26 cellular contexts compared by ENCODE assay signal in genomic region chr12:102232446-102232845, GRCh38. TPM values are rescaled to one million over a fixed set of nuclear protein-coding genes. Genes with fewer than 3 reads are reported as not detected.
A peak's percentile ranks its signal among the peaks of the same experiment; 100 is the strongest.
DNase-seq lines count a peak whose midpoint lies in the region; ATAC-seq and TF ChIP-seq lines count a peak whose summit lies in the region.
"Had no signal": no experiment of that assay in that cellular context is flagged by ENCODE, and none has a peak within 500 bp of the region (broad histone marks: within the 10 kb centered on the region; RNA-seq: fewer than 3 reads in every experiment).

No MANE protein-coding gene starts in this region.

- no peaks in the 10 kb centered on the region for H3K9me3 ChIP-seq in adipocyte (ENCODE audit: control insufficient read depth, low read length)
- H3K9me3 ChIP-seq in thyroid gland = no peaks in the 10 kb centered on the region
- H3K9me3 ChIP-seq: heart left ventricle, testis had no signal

- no peaks in the 10 kb centered on the region for H3K4me1 Mint-ChIP-seq in stimulated activated memory B cell treated with anti-CD40 and anti-IgM and Interleukin-4, amounts not matched to agents 10 μg/mL and 1 μg/mL and 100 μg/mL, for 72 hours
- H3K4me1 Mint-ChIP-seq: activated B cell treated with CpG ODN at 0.5 μM for 24 hours; activated naive CD4-positive, alpha-beta T cell treated with anti-CD3 and anti-CD28 coated beads, Interleukin-2, amount 10 ng/mL, durations not matched to agents 7 days and 5 days; naive B cell had no signal

- intact Hi-C loops in thyroid gland (cut with DNase I) = no loop called here

- H3K27me3 Mint-ChIP-seq in stimulated activated memory B cell treated with anti-CD40 and anti-IgM and Interleukin-4, amounts not matched to agents 10 μg/mL and 1 μg/mL and 100 μg/mL, for 72 hours = peaks cover 19% of the 10 kb centered on the region
- H3K27me3 Mint-ChIP-seq: activated naive CD4-positive, alpha-beta T cell treated with anti-CD3 and anti-CD28 coated beads, Interleukin-2, amount 10 ng/mL, durations not matched to agents 7 days and 5 days; activated T-cell treated with anti-CD3 and anti-CD28 coated beads, Interleukin-2, amount 50 U/mL, for 24 hours had no signal

- H3K36me3 ChIP-seq in adipocyte (ENCODE audit: control insufficient read depth, insufficient read depth, low read length, severe bottlenecking) (no peaks in the 10 kb centered on the region), thyroid gland (no peaks in the 10 kb centered on the region)
- H3K36me3 ChIP-seq: heart left ventricle had no signal

- no peak for ATAC-seq in HG02973 (IDR thresholded peaks at IDR 0.05; ENCODE audit: unreplicated experiment)
- ATAC-seq in stimulated activated memory B cell treated with anti-CD40 and anti-IgM and Interleukin-4, amounts not matched to agents 10 μg/mL and 1 μg/mL and 100 μg/mL, for 72 hours = no peak
- ATAC-seq in GM18511 (IDR thresholded peaks at IDR 0.05; ENCODE audit: unreplicated experiment) = no peak
- no peak for ATAC-seq in HG03354 (IDR thresholded peaks at IDR 0.05; ENCODE audit: poor library complexity, severe bottlenecking, unreplicated experiment)
- ATAC-seq: activated CD8-positive, alpha-beta T cell treated with anti-CD3 and anti-CD28 coated beads for 36 hours; K562 had no signal

- H3K27me3 ChIP-seq in adipocyte (replicated peaks; ENCODE audit: control insufficient read depth, insufficient read depth, low read length) = no peaks in the 10 kb centered on the region
- no peaks in the 10 kb centered on the region for H3K27me3 ChIP-seq in thyroid gland
- H3K27me3 ChIP-seq: heart left ventricle, testis had no signal

- WGBS in thyroid gland, 2 donors = 43 to 45% methylated on average over 1 of the region's 1 CpG

- H3K9me3 Mint-ChIP-seq in stimulated activated memory B cell treated with anti-CD40 and anti-IgM and Interleukin-4, amounts not matched to agents 10 μg/mL and 1 μg/mL and 100 μg/mL, for 72 hours = peaks cover under 1% of the 10 kb centered on the region
- H3K9me3 Mint-ChIP-seq: activated CD8-positive, alpha-beta T cell treated with anti-CD3 and anti-CD28 coated beads for 36 hours; activated naive CD4-positive, alpha-beta T cell treated with anti-CD3 and anti-CD28 coated beads, Interleukin-2, amount 10 ng/mL, durations not matched to agents 7 days and 5 days; activated T-cell treated with anti-CD3 and anti-CD28 coated beads, Interleukin-2, amount 50 U/mL, for 24 hours; T-helper 1 cell treated with Interleukin-12 subunit alpha and Interleukin-12 subunit beta and Interleukin-4 antibody, amounts not matched to agents 30 μg/mL and 1 μg/mL, for 36 hours had no signal

- DNase-seq in GM04504 (ENCODE audit: low read depth) (peak; percentile 38), adipocyte (ENCODE audit: low read depth) (peak; percentile 92), foreskin fibroblast (peak; percentile 32 to 80), thyroid gland (peak; percentile 2 to 3)
- DNase-seq: activated B cell treated with CpG ODN at 0.5 μM for 24 hours; activated CD8-positive, alpha-beta T cell treated with anti-CD3 and anti-CD28 coated beads for 36 hours; activated naive CD4-positive, alpha-beta T cell treated with anti-CD3 and anti-CD28 coated beads, Interleukin-2, amount 10 ng/mL, durations not matched to agents 7 days and 5 days; activated T-cell treated with anti-CD3 and anti-CD28 coated beads, Interleukin-2, amount 50 U/mL, for 24 hours; DMS53; GOT3; naive B cell; NCI-H1930; posterior cingulate gyrus; testis had no signal

- no peak overlapping the region for H3K27ac Mint-ChIP-seq in stimulated activated memory B cell treated with anti-CD40 and anti-IgM and Interleukin-4, amounts not matched to agents 10 μg/mL and 1 μg/mL and 100 μg/mL, for 72 hours
- H3K27ac Mint-ChIP-seq: activated B cell treated with CpG ODN at 0.5 μM for 24 hours; activated CD8-positive, alpha-beta T cell treated with anti-CD3 and anti-CD28 coated beads for 36 hours; activated naive CD4-positive, alpha-beta T cell treated with anti-CD3 and anti-CD28 coated beads, Interleukin-2, amount 10 ng/mL, durations not matched to agents 7 days and 5 days; activated T-cell treated with anti-CD3 and anti-CD28 coated beads, Interleukin-2, amount 50 U/mL, for 24 hours; T-helper 1 cell treated with Interleukin-12 subunit alpha and Interleukin-12 subunit beta and Interleukin-4 antibody, amounts not matched to agents 30 μg/mL and 1 μg/mL, for 36 hours had no signal

- H3K4me3 ChIP-seq in adipocyte (ENCODE audit: low read length) (no peak overlapping the region), foreskin fibroblast (ENCODE audit: low read depth in 1 of 2, low read length in 2 of 2) (no peak overlapping the region), thyroid gland (replicated peaks in 1 of 3) (no peak overlapping the region)
- H3K4me3 ChIP-seq: heart left ventricle, K562, lung, smooth muscle cell, testis had no signal

- no peak for TF ChIP-seq CTCF in foreskin fibroblast (IDR thresholded peaks at IDR 0.05; ENCODE audit: low read depth, low read length)
- no peak for TF ChIP-seq CTCF in thyroid gland (IDR thresholded peaks at IDR 0.05)

- peak overlapping the region; percentile 14 for H3K9ac ChIP-seq in adipocyte (ENCODE audit: low read length)

- no peaks in the 10 kb centered on the region for H3K36me3 Mint-ChIP-seq in stimulated activated memory B cell treated with anti-CD40 and anti-IgM and Interleukin-4, amounts not matched to agents 10 μg/mL and 1 μg/mL and 100 μg/mL, for 72 hours
- H3K36me3 Mint-ChIP-seq: activated naive CD4-positive, alpha-beta T cell treated with anti-CD3 and anti-CD28 coated beads, Interleukin-2, amount 10 ng/mL, durations not matched to agents 7 days and 5 days; naive B cell had no signal

- peak overlapping the region in 1 of 3 donors; percentile 26 for H3K27ac ChIP-seq in thyroid gland
- H3K27ac ChIP-seq: epithelial cell of prostate had no signal

- no peak for TF ChIP-seq POLR2A in thyroid gland (IDR thresholded peaks at IDR 0.05)

- H3K4me3 Mint-ChIP-seq in stimulated activated memory B cell treated with anti-CD40 and anti-IgM and Interleukin-4, amounts not matched to agents 10 μg/mL and 1 μg/mL and 100 μg/mL, for 72 hours = no peak overlapping the region
- H3K4me3 Mint-ChIP-seq: activated B cell treated with CpG ODN at 0.5 μM for 24 hours; activated CD8-positive, alpha-beta T cell treated with anti-CD3 and anti-CD28 coated beads for 36 hours; activated naive CD4-positive, alpha-beta T cell treated with anti-CD3 and anti-CD28 coated beads, Interleukin-2, amount 10 ng/mL, durations not matched to agents 7 days and 5 days; activated T-cell treated with anti-CD3 and anti-CD28 coated beads, Interleukin-2, amount 50 U/mL, for 24 hours; naive B cell; T-helper 1 cell treated with Interleukin-12 subunit alpha and Interleukin-12 subunit beta and Interleukin-4 antibody, amounts not matched to agents 30 μg/mL and 1 μg/mL, for 36 hours had no signal

- H3K4me1 ChIP-seq in adipocyte (ENCODE audit: control insufficient read depth, insufficient read depth, low read length) (peaks cover 21% of the 10 kb centered on the region), thyroid gland (peaks cover 20% of the 10 kb centered on the region in 2 donors)
- H3K4me1 ChIP-seq: testis had no signal

RNA-seq across cellular contexts. Expression of gene PMCH, which starts 34.8 kb away (rescaled TPM):
- not detected for total RNA-seq in thyroid gland
- total RNA-seq: activated B cell treated with CpG ODN at 0.5 μM for 24 hours; activated CD8-positive, alpha-beta T cell treated with anti-CD3 and anti-CD28 coated beads for 36 hours; dermis microvascular lymphatic vessel endothelial cell; heart left ventricle; K562; lung; NCI-H460; smooth muscle cell; testis had no signal

Comparison
In these comparisons a context has a peak if more than half of its experiments do, and no peak if none do; other contexts are left out.
1. DNase-seq: peak in every context shown above with its lines; median percentile 92 in adipocyte; 56 in foreskin fibroblast; 38 in GM04504; 2 in thyroid gland.